24 cellular contexts compared by ENCODE assay signal in genomic region chr2:151971301-151972072, GRCh38.
"Had no signal": no experiment of that assay in that cellular context is flagged by ENCODE, and none has a peak within 500 bp of the region (broad histone marks: within the 10 kb centered on the region; RNA-seq: fewer than 3 reads in every experiment).

No MANE protein-coding gene starts in this region.

- DNase-seq: activated effector memory CD4-positive, alpha-beta T cell treated with Interleukin-2 at 50 U/mL for 16 hours; activated naive CD4-positive, alpha-beta T cell treated with anti-CD3 and anti-CD28 coated beads for 36 hours; activated T-cell treated with anti-CD3 and anti-CD28 coated beads, Interleukin-2, amount 50 U/mL, for 1 hour; dermis blood vessel endothelial cell; effector memory CD4-positive, alpha-beta T cell; foreskin melanocyte; immature natural killer cell; left lung; natural killer cell; right lobe of liver; stomach; T-helper 9 cell; trophoblast cell had no signal

- H3K4me1 Mint-ChIP-seq: immature natural killer cell had no signal

- H3K4me3 ChIP-seq: cardiac muscle cell, hepatocyte, left lung, lung, right lobe of liver, skin epidermis, stomach, suprapubic skin, vagina had no signal

- H3K36me3 Mint-ChIP-seq: immature natural killer cell; natural killer cell; stimulated activated memory B cell treated with anti-CD40 and anti-IgM and Interleukin-4, amounts not matched to agents 10 μg/mL and 1 μg/mL and 100 μg/mL, for 72 hours; WTC11 had no signal

- H3K9ac ChIP-seq: parathyroid adenoma had no signal

- H3K4me2 ChIP-seq: hepatocyte had no signal

- H3K27ac ChIP-seq: cardiac muscle cell, hepatocyte, left lung, parathyroid adenoma, right lobe of liver, stomach, suprapubic skin, vagina had no signal

- ATAC-seq: esophagus mucosa; left lung; natural killer cell; stimulated activated memory B cell treated with anti-CD40 and anti-IgM and Interleukin-4, amounts not matched to agents 10 μg/mL and 1 μg/mL and 100 μg/mL, for 72 hours; WTC11 had no signal

- H3K27me3 ChIP-seq: cardiac muscle cell, hepatocyte, left lung, right lobe of liver, stomach, suprapubic skin, vagina had no signal

- H3K9me3 Mint-ChIP-seq: activated naive CD4-positive, alpha-beta T cell treated with anti-CD3 and anti-CD28 coated beads for 36 hours; immature natural killer cell; natural killer cell; stimulated activated memory B cell treated with anti-CD40 and anti-IgM and Interleukin-4, amounts not matched to agents 10 μg/mL and 1 μg/mL and 100 μg/mL, for 72 hours; WTC11 had no signal

- H2AFZ ChIP-seq: hepatocyte, parathyroid adenoma had no signal

- H3K79me2 ChIP-seq: hepatocyte, parathyroid adenoma had no signal

- H3K9me3 ChIP-seq: left lung, right lobe of liver, stomach, suprapubic skin, vagina had no signal

- H3K4me3 Mint-ChIP-seq: activated naive CD4-positive, alpha-beta T cell treated with anti-CD3 and anti-CD28 coated beads for 36 hours; immature natural killer cell; natural killer cell; stimulated activated memory B cell treated with anti-CD40 and anti-IgM and Interleukin-4, amounts not matched to agents 10 μg/mL and 1 μg/mL and 100 μg/mL, for 72 hours; WTC11 had no signal

- H3K36me3 ChIP-seq: cardiac muscle cell, left lung, right lobe of liver, stomach, suprapubic skin, vagina had no signal

- FAIRE-seq: endothelial cell of umbilical vein had no signal
